ENCODE assay signal across 9 cellular contexts in the genomic region with DNA sequence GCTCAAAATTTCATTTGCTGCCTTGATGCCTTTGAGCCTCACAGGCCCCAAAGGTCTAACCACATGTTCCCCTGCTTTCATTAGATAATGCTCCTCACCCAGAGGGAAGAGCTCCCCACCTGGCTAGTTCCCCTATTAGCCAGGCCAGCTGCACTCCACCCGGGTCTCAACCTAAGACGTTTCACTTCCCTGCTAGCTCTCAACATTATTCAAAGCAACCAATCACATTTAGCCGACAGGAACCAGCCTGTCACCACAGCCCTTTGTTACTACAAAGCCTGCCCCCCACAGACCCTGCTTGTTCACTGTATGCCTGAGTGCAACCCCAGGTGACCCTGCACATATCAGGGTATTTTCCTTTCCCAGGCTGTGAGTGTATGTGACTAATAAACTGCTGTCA.
DNase-seq lines count a peak whose midpoint lies in the region; ATAC-seq and TF ChIP-seq lines count a peak whose summit lies in the region.
"Had no signal": no experiment of that assay in that cellular context is flagged by ENCODE, and none has a peak within 500 bp of the region (broad histone marks: within the 10 kb centered on the region; RNA-seq: fewer than 3 reads in every experiment).

No MANE protein-coding gene starts in this region.

- peak; percentile 7 for DNase-seq in CMK (ENCODE audit: low read depth)
- peak; percentile 11 for DNase-seq in GM20000 (ENCODE audit: low spot score)
- DNase-seq in NOMO-1 (lab: John Stamatoyannopoulos, UW; ENCODE audit: unreplicated experiment in 2 of 2) = peak; percentile 52 to 62
- DNase-seq in NCI-H128 (lab: John Stamatoyannopoulos, UW; ENCODE audit: unreplicated experiment) = no peak
- no peak for DNase-seq in T-helper 2 cell
- DNase-seq in mammary epithelial cell = no peak
- DNase-seq in heart left ventricle = no peak
- DNase-seq: ACHN had no signal

- H2AFZ ChIP-seq in mammary epithelial cell (ENCODE audit: low read depth, low read length) = no peak overlapping the region

- H3K4me2 ChIP-seq in mammary epithelial cell (ENCODE audit: insufficient read depth, low read depth, low read length) = no peak overlapping the region

- no TSS peak for BruUV-seq in mammary epithelial cell (replicated peaks; lab: Mats Ljungman, UMichigan)

- TF ChIP-seq CTCF in GM20000 (IDR thresholded peaks at IDR 0.05; ENCODE audit: extremely low read depth, missing control alignments) = no peak
- TF ChIP-seq CTCF in mammary epithelial cell (conservative IDR thresholded peaks at IDR 0.05 in 1 of 2, IDR thresholded peaks at IDR 0.05 in 1 of 2; ENCODE audit: extremely low read depth in 1 of 2, insufficient read depth in 1 of 2, low read depth in 1 of 2, low read length in 2 of 2) = no peak
- TF ChIP-seq CTCF in heart left ventricle (IDR thresholded peaks at IDR 0.05) = no peak

- H4K20me1 ChIP-seq in mammary epithelial cell (ENCODE audit: insufficient read depth, low read length) = no peaks in the 10 kb centered on the region

- H3K36me3 ChIP-seq in mammary epithelial cell (ENCODE audit: insufficient read depth, low read length) (no peaks in the 10 kb centered on the region), heart left ventricle (no peaks in the 10 kb centered on the region)

- H3K27ac ChIP-seq in mammary epithelial cell (ENCODE audit: insufficient read depth, low read depth, low read length) (no peak overlapping the region), heart left ventricle (no peak overlapping the region)

- intact Hi-C loops in mammary epithelial cell (cut with micrococcal nuclease) (no loop called here), heart left ventricle (cut with DNase I) (no loop called here)

- H3K9me3 ChIP-seq in mammary epithelial cell (replicated peaks; ENCODE audit: insufficient read depth, low read length) = no peaks in the 10 kb centered on the region
- H3K9me3 ChIP-seq in heart left ventricle = peaks cover 0 to 14% (median 5%) of the 10 kb centered on the region in 12 donors

- CTCF ChIA-PET in mammary epithelial cell (lab: Charles Lee; ENCODE audit: low non-redundant PET) = no interaction called here

- H3K4me1 ChIP-seq in mammary epithelial cell (ENCODE audit: insufficient read depth, low read length) = no peaks in the 10 kb centered on the region
- no peaks in the 10 kb centered on the region for H3K4me1 ChIP-seq in heart left ventricle

- no peak overlapping the region for H3K9ac ChIP-seq in mammary epithelial cell (ENCODE audit: insufficient read depth, low read length)

- H3K27me3 ChIP-seq in mammary epithelial cell (ENCODE audit: insufficient read depth, low read length) (no peaks in the 10 kb centered on the region), heart left ventricle (no peaks in the 10 kb centered on the region)

- H3K79me2 ChIP-seq in mammary epithelial cell (ENCODE audit: insufficient read depth, low read length) = no peaks in the 10 kb centered on the region

- H3K4me3 ChIP-seq in mammary epithelial cell (replicated peaks in 1 of 3; ENCODE audit: insufficient read depth in 1 of 3, low read depth in 2 of 3, low read length in 3 of 3) (no peak overlapping the region), heart left ventricle (no peak overlapping the region)

- in situ Hi-C loops in mammary epithelial cell (cut with MboI; ENCODE audit: low sequenced_read_pairs in 2 of 2) = no loop called here

- 17% methylated on average over 3 of the region's 3 CpGs for WGBS in mammary epithelial cell (ENCODE audit: low coverage, missing lambda C conversion rate)
- WGBS in heart left ventricle, 4 donors = 28 to 42% (median 35%) methylated on average over 3 of the region's 3 CpGs

- peak; percentile 84 for ATAC-seq in HG03097 (IDR thresholded peaks at IDR 0.05; ENCODE audit: low FRiP score, unreplicated experiment)
- ATAC-seq in heart left ventricle = no peak

- no peak for TF ChIP-seq POLR2A in heart left ventricle (IDR thresholded peaks at IDR 0.05)

- dilution Hi-C loops in mammary epithelial cell (cut with HindIII; ENCODE audit: low sequenced_read_pairs) = no loop called here

Comparison
In these comparisons a context has a peak if more than half of its experiments do, and no peak if none do; other contexts are left out.
1. DNase-seq: peak in CMK (single experiment), GM20000 (single experiment) and NOMO-1 (2 of 2); none in NCI-H128 (single experiment), T-helper 2 cell (0 of 5), mammary epithelial cell (single experiment) and heart left ventricle (0 of 5).